ENCODE assay signal across 16 cellular contexts in genomic region chr6:151481752-151482151, GRCh38. TPM values are rescaled to one million over a fixed set of nuclear protein-coding genes. Genes with fewer than 3 reads are reported as not detected.
DNase-seq lines count a peak whose midpoint lies in the region; ATAC-seq, FAIRE-seq and TF ChIP-seq lines count a peak whose summit lies in the region.
"Had no signal": no experiment of that assay in that cellular context is flagged by ENCODE, and none has a peak within 500 bp of the region (broad histone marks: within the 10 kb centered on the region; RNA-seq: fewer than 3 reads in every experiment).

No MANE protein-coding gene starts in this region.

- no peaks in the 10 kb centered on the region for H3K36me3 Mint-ChIP-seq in activated naive CD8-positive, alpha-beta T cell treated with anti-CD3 and anti-CD28 coated beads, Interleukin-2, amount 10 ng/mL, durations not matched to agents 7 days and 5 days
- H3K36me3 Mint-ChIP-seq in activated naive CD8-positive, alpha-beta T cell treated with anti-CD3 and anti-CD28 coated beads, Interleukin-2, amount 50 U/mL, for 24 hours (ENCODE audit: low read depth) = no peaks in the 10 kb centered on the region
- H3K36me3 Mint-ChIP-seq: WTC11 had no signal

- peak overlapping the region; percentile 7 for H3K27ac ChIP-seq in upper lobe of right lung
- H3K27ac ChIP-seq in caudate nucleus (ENCODE audit: low read depth, low read length) = no peak overlapping the region
- H3K27ac ChIP-seq: gastroesophageal sphincter, KMS-11 had no signal

- H3K4me1 Mint-ChIP-seq in activated naive CD8-positive, alpha-beta T cell treated with anti-CD3 and anti-CD28 coated beads, Interleukin-2, amount 10 ng/mL, durations not matched to agents 7 days and 5 days = peaks cover 11% of the 10 kb centered on the region
- H3K4me1 Mint-ChIP-seq in activated naive CD8-positive, alpha-beta T cell treated with anti-CD3 and anti-CD28 coated beads, Interleukin-2, amount 50 U/mL, for 24 hours = peaks cover 22% of the 10 kb centered on the region

- intact Hi-C loops in upper lobe of right lung (cut with DNase I) = no loop called here

- no peaks in the 10 kb centered on the region for H3K9me3 ChIP-seq in upper lobe of right lung
- H3K9me3 ChIP-seq: gastroesophageal sphincter, HAP-1 had no signal

- no peaks in the 10 kb centered on the region for H3K27me3 Mint-ChIP-seq in activated naive CD8-positive, alpha-beta T cell treated with anti-CD3 and anti-CD28 coated beads, Interleukin-2, amount 10 ng/mL, durations not matched to agents 7 days and 5 days
- H3K27me3 Mint-ChIP-seq in activated naive CD8-positive, alpha-beta T cell treated with anti-CD3 and anti-CD28 coated beads, Interleukin-2, amount 50 U/mL, for 24 hours = no peaks in the 10 kb centered on the region

- peak; percentile 62 for FAIRE-seq in endometrium (lab: Jason Lieb, UNC)

- no peaks in the 10 kb centered on the region for H3K27me3 ChIP-seq in upper lobe of right lung
- H3K27me3 ChIP-seq: gastroesophageal sphincter had no signal

- ATAC-seq in activated naive CD8-positive, alpha-beta T cell treated with anti-CD3 and anti-CD28 coated beads, Interleukin-2, amount 10 ng/mL, durations not matched to agents 7 days and 5 days (ENCODE audit: low read depth) = no peak
- ATAC-seq in activated naive CD8-positive, alpha-beta T cell treated with anti-CD3 and anti-CD28 coated beads, Interleukin-2, amount 50 U/mL, for 24 hours = no peak
- ATAC-seq in upper lobe of right lung (peak; percentile 33), GM19035 (IDR thresholded peaks at IDR 0.05; ENCODE audit: unreplicated experiment) (no peak), HG03139 (IDR thresholded peaks at IDR 0.05; ENCODE audit: unreplicated experiment) (no peak)
- ATAC-seq: gastroesophageal sphincter, left lobe of liver, WTC11 had no signal

- H3K4me3 Mint-ChIP-seq in activated naive CD8-positive, alpha-beta T cell treated with anti-CD3 and anti-CD28 coated beads, Interleukin-2, amount 10 ng/mL, durations not matched to agents 7 days and 5 days = peak overlapping the region; percentile 33
- no peak overlapping the region for H3K4me3 Mint-ChIP-seq in activated naive CD8-positive, alpha-beta T cell treated with anti-CD3 and anti-CD28 coated beads, Interleukin-2, amount 50 U/mL, for 24 hours
- H3K4me3 Mint-ChIP-seq: WTC11 had no signal

- TF ChIP-seq CTCF in upper lobe of right lung (IDR thresholded peaks at IDR 0.05) = no peak

- POLR2A ChIA-PET in activated naive CD8-positive, alpha-beta T cell treated with anti-CD3 and anti-CD28 coated beads, Interleukin-2, amount 10 ng/mL, durations not matched to agents 7 days and 5 days (lab: Charles Lee) = no interaction called here

- H3K4me3 ChIP-seq in upper lobe of right lung = no peak overlapping the region
- H3K4me3 ChIP-seq: gastroesophageal sphincter, HAP-1 had no signal

- H3K36me3 ChIP-seq in upper lobe of right lung = no peaks in the 10 kb centered on the region
- H3K36me3 ChIP-seq: gastroesophageal sphincter, HAP-1 had no signal

- H3K4me1 ChIP-seq in upper lobe of right lung = no peaks in the 10 kb centered on the region
- H3K4me1 ChIP-seq: gastroesophageal sphincter had no signal

- H3K9me3 Mint-ChIP-seq in activated naive CD8-positive, alpha-beta T cell treated with anti-CD3 and anti-CD28 coated beads, Interleukin-2, amount 10 ng/mL, durations not matched to agents 7 days and 5 days = no peaks in the 10 kb centered on the region
- H3K9me3 Mint-ChIP-seq in activated naive CD8-positive, alpha-beta T cell treated with anti-CD3 and anti-CD28 coated beads, Interleukin-2, amount 50 U/mL, for 24 hours = no peaks in the 10 kb centered on the region
- H3K9me3 Mint-ChIP-seq: WTC11 had no signal

- no peak overlapping the region for H3K27ac Mint-ChIP-seq in activated naive CD8-positive, alpha-beta T cell treated with anti-CD3 and anti-CD28 coated beads, Interleukin-2, amount 10 ng/mL, durations not matched to agents 7 days and 5 days
- H3K27ac Mint-ChIP-seq in activated naive CD8-positive, alpha-beta T cell treated with anti-CD3 and anti-CD28 coated beads, Interleukin-2, amount 50 U/mL, for 24 hours = no peak overlapping the region
- H3K27ac Mint-ChIP-seq: WTC11 had no signal

- no peak for DNase-seq in activated naive CD8-positive, alpha-beta T cell treated with anti-CD3 and anti-CD28 coated beads, Interleukin-2, amount 10 ng/mL, durations not matched to agents 7 days and 5 days
- no peak for DNase-seq in activated naive CD8-positive, alpha-beta T cell treated with anti-CD3 and anti-CD28 coated beads, Interleukin-2, amount 50 U/mL, for 24 hours
- peak; percentile 19 for DNase-seq in OCI-M1 (lab: John Stamatoyannopoulos, UW)
- no peak for DNase-seq in upper lobe of right lung
- DNase-seq in caudate nucleus (lab: John Stamatoyannopoulos, UW) = no peak
- DNase-seq: activated naive CD4-positive, alpha-beta T cell treated with anti-CD3 and anti-CD28 coated beads, Interleukin-2, amount 50 U/mL, for 16 hours; NCI-H226; posterior cingulate gyrus had no signal

RNA-seq across cellular contexts. Expression of gene CCDC170, which starts 12.1 kb away (rescaled TPM):
- not detected for total RNA-seq in activated naive CD8-positive, alpha-beta T cell treated with anti-CD3 and anti-CD28 coated beads, Interleukin-2, amount 10 ng/mL, durations not matched to agents 7 days and 5 days
- total RNA-seq in upper lobe of right lung = 0.55 TPM

RNA-seq across cellular contexts. Expression of gene RMND1, which starts 29.8 kb away (rescaled TPM):
- total RNA-seq in activated naive CD8-positive, alpha-beta T cell treated with anti-CD3 and anti-CD28 coated beads, Interleukin-2, amount 10 ng/mL, durations not matched to agents 7 days and 5 days = 10 to 100 TPM; 20.6 to 22.0 TPM
- 19.5 TPM for total RNA-seq in upper lobe of right lung
